ENCODE assay signal across 17 cellular contexts in genomic region chr14:24042733-24043132, GRCh38. TPM values are rescaled to one million over a fixed set of nuclear protein-coding genes. Genes with fewer than 3 reads are reported as not detected.
DNase-seq lines count a peak whose midpoint lies in the region; ATAC-seq, FAIRE-seq and TF ChIP-seq lines count a peak whose summit lies in the region.
"Had no signal": no experiment of that assay in that cellular context is flagged by ENCODE, and none has a peak within 500 bp of the region (broad histone marks: within the 10 kb centered on the region; RNA-seq: fewer than 3 reads in every experiment).

No MANE protein-coding gene starts in this region.

- intact Hi-C loops in pancreas (cut with DNase I): no loop called here
- intact Hi-C loops in spleen (cut with DNase I; ENCODE audit: low total_unique reads): no loop called here
- intact Hi-C loops in natural killer cell (cut with micrococcal nuclease): no loop called here

- DNase-seq in NCI-H82 (lab: John Stamatoyannopoulos, UW): peak; percentile 9
- no peak for DNase-seq in NCI-H82 treated with DMSO at 0.1 percent for 48 hours (lab: John Stamatoyannopoulos, UW; ENCODE audit: unreplicated experiment)
- peak; percentile 72 for DNase-seq in NCI-H446 treated with DMSO at 0.1 percent for 48 hours (lab: John Stamatoyannopoulos, UW)
- DNase-seq in fibroblast of the aortic adventitia (ENCODE audit: low read depth): peak; percentile 9
- peak in 4 of 6 donors; percentile 51 to 69 (median 58) for DNase-seq in pancreas
- DNase-seq in spleen: no peak
- no peak for DNase-seq in natural killer cell
- no peak for DNase-seq in mucosa of gallbladder (ENCODE audit: low spot score)
- DNase-seq: H7, MM.1S, NCI-H526 treated with DMSO at 0.1 percent for 48 hours had no signal

- H3K4me1 Mint-ChIP-seq in natural killer cell: peaks cover 0 to 12% of the 10 kb centered on the region in 2 donors

- no peak for FAIRE-seq in pancreas (lab: Jason Lieb, UNC)
- FAIRE-seq: A549, G401.6, GM12891 had no signal

- TF ChIP-seq CTCF in fibroblast of the aortic adventitia (IDR thresholded peaks at IDR 0.05; ENCODE audit: insufficient read depth, low read length): no peak
- TF ChIP-seq CTCF in pancreas (IDR thresholded peaks at IDR 0.05): no peak
- TF ChIP-seq CTCF in spleen (IDR thresholded peaks at IDR 0.05 in 8 of 11, conservative IDR thresholded peaks at IDR 0.05 in 3 of 11): no peak
- TF ChIP-seq CTCF in natural killer cell (IDR thresholded peaks at IDR 0.05): no peak

- no peaks in the 10 kb centered on the region for H3K9me3 ChIP-seq in pancreas
- H3K9me3 ChIP-seq in spleen: no peaks in the 10 kb centered on the region
- H3K9me3 ChIP-seq: A549, SJSA1 had no signal

- H3K9me3 Mint-ChIP-seq in natural killer cell: no peaks in the 10 kb centered on the region

- H3K36me3 ChIP-seq in pancreas: no peaks in the 10 kb centered on the region
- H3K36me3 ChIP-seq in spleen: no peaks in the 10 kb centered on the region
- H3K36me3 ChIP-seq: SJSA1 had no signal

- H3K4me1 ChIP-seq in pancreas: peaks cover 0 to 5% (median 0%) of the 10 kb centered on the region in 3 donors
- H3K4me1 ChIP-seq in spleen: no peaks in the 10 kb centered on the region
- H3K4me1 ChIP-seq: A549, SJSA1 had no signal

- 14 to 18% methylated on average over 6 of the region's 6 CpGs for WGBS in pancreas, 2 donors
- 62 to 79% (median 74%) methylated on average over 6 of the region's 6 CpGs for WGBS in spleen, 5 donors

- no peaks in the 10 kb centered on the region for H3K27me3 ChIP-seq in pancreas
- no peaks in the 10 kb centered on the region for H3K27me3 ChIP-seq in spleen (replicated peaks in 1 of 7)
- H3K27me3 ChIP-seq: SJSA1 had no signal

- H3K4me3 ChIP-seq in fibroblast of the aortic adventitia (ENCODE audit: low read depth, low read length): no peak overlapping the region
- H3K4me3 ChIP-seq in pancreas: peak overlapping the region in 2 of 4 donors; percentile 8 to 15
- H3K4me3 ChIP-seq in spleen: no peak overlapping the region
- H3K4me3 ChIP-seq: A549, SJSA1 had no signal

- H3K36me3 Mint-ChIP-seq in natural killer cell: no peaks in the 10 kb centered on the region

- ATAC-seq in pancreas (peak; percentile 78 to 93 (median 88)), natural killer cell (no peak)
- ATAC-seq: A549 had no signal

- H3K27me3 Mint-ChIP-seq in natural killer cell (ENCODE audit: low read depth in 2 of 2): peaks cover 0 to 3% of the 10 kb centered on the region in 2 donors

- peak overlapping the region in 3 of 4 donors; percentile 17 to 33 (median 27) for H3K27ac ChIP-seq in pancreas
- no peak overlapping the region for H3K27ac ChIP-seq in spleen
- H3K27ac ChIP-seq: A549, C4-2B, SJSA1 had no signal

- no peak overlapping the region for H3K27ac Mint-ChIP-seq in natural killer cell

- H3K4me3 Mint-ChIP-seq in natural killer cell: no peak overlapping the region

- no peak for TF ChIP-seq POLR2A in spleen (IDR thresholded peaks at IDR 0.05)

RNA-seq across cellular contexts. Expression of gene CARMIL3, which starts 9.1 kb away (rescaled TPM):
- total RNA-seq in fibroblast of the aortic adventitia (ENCODE audit: low replicate concordance) (not detected in 2 replicates), pancreas (under 1 TPM; 0.31 to 1.00 (median 0.71) TPM), spleen (1 to 10 TPM in 6 of 7 donors, under 1 TPM in 1; 0.44 to 3.2 (median 1.5) TPM), natural killer cell (10 to 100 TPM; 17.8 to 28.6 (median 18.6) TPM), mucosa of gallbladder (1.6 TPM)
- polyA plus RNA-seq in pancreas (1 to 10 TPM; 2.7 to 4.0 TPM), spleen (1 to 10 TPM in 2 of 3 donors, under 1 TPM in 1; 0.39 to 1.8 (median 1.0) TPM)
- total RNA-seq: SJSA1 had no signal

RNA-seq across cellular contexts. Expression of gene CPNE6, which starts 28.6 kb away (rescaled TPM):
- total RNA-seq in fibroblast of the aortic adventitia (ENCODE audit: low replicate concordance): not detected in 2 replicates
- not detected for total RNA-seq in pancreas
- under 1 TPM in 1 of 2 donors, not detected in 1; 0.07 TPM for polyA plus RNA-seq in pancreas
- total RNA-seq in spleen: under 1 TPM in 1 of 7 donors, not detected in 6; 0.13 TPM
- polyA plus RNA-seq in spleen: under 1 TPM in 1 of 3 donors, not detected in 2; 0.03 TPM
- total RNA-seq in natural killer cell: not detected
- 2.2 TPM for total RNA-seq in mucosa of gallbladder
- total RNA-seq: H7, RPMI7951, SJSA1 had no signal
- polyA plus RNA-seq: A549 had no signal

RNA-seq across cellular contexts. Expression of gene PCK2, which starts 51.4 kb away (rescaled TPM):
- 20.1 and 36.5 TPM in 2 replicates for total RNA-seq in fibroblast of the aortic adventitia (ENCODE audit: low replicate concordance)
- 100 to 1,000 TPM in 1 of 6 donors, 10 to 100 TPM in 5; 18.6 to 146 (median 23.1) TPM for total RNA-seq in pancreas
- polyA plus RNA-seq in pancreas: 10 to 100 TPM; 12.8 to 20.3 TPM
- total RNA-seq in spleen: 10 to 100 TPM; 31.4 to 52.3 (median 34.9) TPM
- polyA plus RNA-seq in spleen: 10 to 100 TPM; 25.3 to 35.7 (median 27.9) TPM
- total RNA-seq in natural killer cell: 10 to 100 TPM in 2 of 3 donors, 1 to 10 TPM in 1; 9.8 to 13.8 (median 12.3) TPM
- total RNA-seq in mucosa of gallbladder: 28.9 TPM

RNA-seq across cellular contexts. Expression of gene DHRS4L2, which starts 54.0 kb away (rescaled TPM):
- 5.5 and 8.3 TPM in 2 replicates for total RNA-seq in fibroblast of the aortic adventitia (ENCODE audit: low replicate concordance)
- total RNA-seq in pancreas: 10 to 100 TPM; 10.3 to 16.2 (median 11.5) TPM
- 10 to 100 TPM; 20.2 to 35.0 TPM for polyA plus RNA-seq in pancreas
- 10 to 100 TPM in 6 of 7 donors, 1 to 10 TPM in 1; 9.2 to 32.5 (median 19.9) TPM for total RNA-seq in spleen
- 10 to 100 TPM; 31.3 to 54.4 (median 42.7) TPM for polyA plus RNA-seq in spleen
- 10 to 100 TPM in 1 of 3 donors, 1 to 10 TPM in 2; 8.6 to 12.4 (median 9.7) TPM for total RNA-seq in natural killer cell
- total RNA-seq in mucosa of gallbladder: 12.0 TPM

Comparison
In these comparisons a context has a peak if more than half of its experiments do, and no peak if none do; other contexts are left out.
1. DNase-seq: peak in NCI-H82 (single experiment), NCI-H446 treated with DMSO at 0.1 percent for 48 hours (single experiment), fibroblast of the aortic adventitia (single experiment) and pancreas (4 of 6); none in NCI-H82 treated with DMSO at 0.1 percent for 48 hours (single experiment), spleen (single experiment), natural killer cell (single experiment) and mucosa of gallbladder (single experiment).
2. ATAC-seq: peak in pancreas (4 of 4); none in natural killer cell (0 of 3).
3. H3K27ac ChIP-seq: peak in pancreas (3 of 4); none in spleen (0 of 8).